In genomic region chr4:95541889-95542607, GRCh38 we compare ENCODE assay signal across 13 cellular contexts. TPM values are rescaled to one million over a fixed set of nuclear protein-coding genes. Genes with fewer than 3 reads are reported as not detected.
A peak's percentile ranks its signal among the peaks of the same experiment; 100 is the strongest.
DNase-seq lines count a peak whose midpoint lies in the region; ATAC-seq and TF ChIP-seq lines count a peak whose summit lies in the region.
"Had no signal": no experiment of that assay in that cellular context is flagged by ENCODE, and none has a peak within 500 bp of the region (broad histone marks: within the 10 kb centered on the region; RNA-seq: fewer than 3 reads in every experiment).

No MANE protein-coding gene starts in this region.

- no peaks in the 10 kb centered on the region for H3K27me3 ChIP-seq in adrenal gland
- H3K27me3 ChIP-seq in thyroid gland: no peaks in the 10 kb centered on the region
- H3K27me3 ChIP-seq: tibial nerve had no signal

- H3K4me3 Mint-ChIP-seq in activated CD8-positive, alpha-beta T cell treated with anti-CD3 and anti-CD28 coated beads, Interleukin-2, amount 10 ng/mL, durations not matched to agents 7 days and 5 days: no peak overlapping the region
- H3K4me3 Mint-ChIP-seq: dendritic cell treated with granulocyte-macrophage colony-stimulating factor and Interleukin-4, amounts not matched to agents 40 ng/mL and 50 ng/mL, for 4 days had no signal

- intact Hi-C loops in adrenal gland (cut with DNase I): loop anchor here in 1 of 2 donors (10.0 kb wide), 1 partner anchor 357 kb away; no protein-coding TSS in a partner anchor
- intact Hi-C loops in thyroid gland (cut with DNase I): no loop called here
- intact Hi-C loops in lower leg skin (cut with DNase I; ENCODE audit: low total_unique reads): no loop called here

- peak; percentile 62 for ATAC-seq in GM19035 (IDR thresholded peaks at IDR 0.05; ENCODE audit: unreplicated experiment)
- ATAC-seq in HG02973 (IDR thresholded peaks at IDR 0.05; ENCODE audit: unreplicated experiment): peak; percentile 69
- no peak for ATAC-seq in activated CD8-positive, alpha-beta T cell treated with anti-CD3 and anti-CD28 coated beads, Interleukin-2, amount 10 ng/mL, durations not matched to agents 7 days and 5 days
- ATAC-seq: psoas muscle had no signal

- no peak for TF ChIP-seq POLR2A in adrenal gland (IDR thresholded peaks at IDR 0.05)
- TF ChIP-seq POLR2A in thyroid gland (IDR thresholded peaks at IDR 0.05): no peak
- TF ChIP-seq POLR2A in lower leg skin (IDR thresholded peaks at IDR 0.05): no peak

- H3K9me3 ChIP-seq in adrenal gland (replicated peaks in 1 of 3) (no peaks in the 10 kb centered on the region), thyroid gland (no peaks in the 10 kb centered on the region)
- H3K9me3 ChIP-seq: psoas muscle, tibial nerve had no signal

- POLR2A ChIA-PET in activated CD8-positive, alpha-beta T cell treated with anti-CD3 and anti-CD28 coated beads, Interleukin-2, amount 10 ng/mL, durations not matched to agents 7 days and 5 days (lab: Charles Lee): no interaction called here

- H3K36me3 Mint-ChIP-seq in activated CD8-positive, alpha-beta T cell treated with anti-CD3 and anti-CD28 coated beads, Interleukin-2, amount 10 ng/mL, durations not matched to agents 7 days and 5 days (ENCODE audit: low read depth): no peaks in the 10 kb centered on the region

- H3K27ac ChIP-seq in adrenal gland (peak overlapping the region in 3 of 5 donors; percentile 34 to 63 (median 53)), thyroid gland (peak overlapping the region; percentile 89 to 99 (median 96))
- H3K27ac ChIP-seq: psoas muscle had no signal

- H3K4me3 ChIP-seq in adrenal gland (peak overlapping the region in 1 of 4 donors; percentile 22), thyroid gland (replicated peaks in 1 of 3) (peak overlapping the region in 1 of 3 donors; percentile 1), lower leg skin (ENCODE audit: low read depth, poor library complexity, severe bottlenecking) (no peak overlapping the region)
- H3K4me3 ChIP-seq: psoas muscle, tibial nerve had no signal

- H3K9me3 Mint-ChIP-seq in activated CD8-positive, alpha-beta T cell treated with anti-CD3 and anti-CD28 coated beads, Interleukin-2, amount 10 ng/mL, durations not matched to agents 7 days and 5 days (ENCODE audit: insufficient read depth): no peaks in the 10 kb centered on the region
- H3K9me3 Mint-ChIP-seq: dendritic cell treated with granulocyte-macrophage colony-stimulating factor and Interleukin-4, amounts not matched to agents 40 ng/mL and 50 ng/mL, for 4 days had no signal

- H3K36me3 ChIP-seq in adrenal gland (replicated peaks in 1 of 2) (no peaks in the 10 kb centered on the region), thyroid gland (no peaks in the 10 kb centered on the region)
- H3K36me3 ChIP-seq: tibial nerve had no signal

- WGBS in adrenal gland, 4 donors: 48 to 59% (median 53%) methylated on average over 4 of the region's 4 CpGs
- 33 to 40% methylated on average over 4 of the region's 4 CpGs for WGBS in thyroid gland, 2 donors
- WGBS in lower leg skin, 2 donors: 55 to 61% methylated on average over 4 of the region's 4 CpGs

- H3K27me3 Mint-ChIP-seq in activated CD8-positive, alpha-beta T cell treated with anti-CD3 and anti-CD28 coated beads, Interleukin-2, amount 10 ng/mL, durations not matched to agents 7 days and 5 days (ENCODE audit: low read depth): peaks cover 14% of the 10 kb centered on the region

- CTCF ChIA-PET in activated CD8-positive, alpha-beta T cell treated with anti-CD3 and anti-CD28 coated beads, Interleukin-2, amount 10 ng/mL, durations not matched to agents 7 days and 5 days (lab: Charles Lee): no interaction called here

- no peak overlapping the region for H3K27ac Mint-ChIP-seq in activated CD8-positive, alpha-beta T cell treated with anti-CD3 and anti-CD28 coated beads, Interleukin-2, amount 10 ng/mL, durations not matched to agents 7 days and 5 days
- H3K27ac Mint-ChIP-seq: dendritic cell treated with granulocyte-macrophage colony-stimulating factor and Interleukin-4, amounts not matched to agents 40 ng/mL and 50 ng/mL, for 4 days had no signal

- DNase-seq in adrenal gland (no peak), thyroid gland (no peak), HCEC 1CT (no peak), lower leg skin (ENCODE audit: low spot score in 2 of 2) (no peak)
- DNase-seq in activated CD8-positive, alpha-beta T cell treated with anti-CD3 and anti-CD28 coated beads, Interleukin-2, amount 10 ng/mL, durations not matched to agents 7 days and 5 days: no peak
- DNase-seq: activated naive CD4-positive, alpha-beta T cell treated with anti-CD3 and anti-CD28 coated beads, Interleukin-2, amount 50 U/mL, for 16 hours; NCI-H1417; NCI-H748 treated with DMSO at 0.1 percent for 48 hours; psoas muscle had no signal

- peaks cover 16 to 35% of the 10 kb centered on the region in 2 donors for H3K4me1 ChIP-seq in adrenal gland (replicated peaks in 1 of 2)
- peaks cover 33 to 37% of the 10 kb centered on the region in 2 donors for H3K4me1 ChIP-seq in thyroid gland
- H3K4me1 ChIP-seq: psoas muscle had no signal

- H3K4me1 Mint-ChIP-seq in activated CD8-positive, alpha-beta T cell treated with anti-CD3 and anti-CD28 coated beads, Interleukin-2, amount 10 ng/mL, durations not matched to agents 7 days and 5 days (ENCODE audit: low read depth): no peaks in the 10 kb centered on the region

- no peak for TF ChIP-seq CTCF in adrenal gland (IDR thresholded peaks at IDR 0.05)
- no peak for TF ChIP-seq CTCF in thyroid gland (IDR thresholded peaks at IDR 0.05)
- TF ChIP-seq CTCF in lower leg skin (IDR thresholded peaks at IDR 0.05): no peak

RNA-seq across cellular contexts. Expression of gene UNC5C, which starts 6.7 kb away (rescaled TPM):
- total RNA-seq in adrenal gland: 10 to 100 TPM; 16.1 to 33.5 (median 30.3) TPM
- polyA plus RNA-seq in adrenal gland: 1 to 10 TPM; 4.7 to 9.6 (median 5.0) TPM
- 10 to 100 TPM; 27.1 to 72.0 (median 59.0) TPM for total RNA-seq in thyroid gland
- not detected for total RNA-seq in activated CD8-positive, alpha-beta T cell treated with anti-CD3 and anti-CD28 coated beads, Interleukin-2, amount 10 ng/mL, durations not matched to agents 7 days and 5 days
- 1 to 10 TPM in 2 of 4 donors, under 1 TPM in 2; 0.34 to 1.8 (median 1.2) TPM for total RNA-seq in lower leg skin

Comparison
In these comparisons a context has a peak if more than half of its experiments do, and no peak if none do; other contexts are left out.
1. RNA of gene UNC5C, which starts 6.7 kb away (total RNA-seq): 27.1 to 72.0 TPM in thyroid gland and 16.1 to 33.5 TPM in adrenal gland; 0.34 to 1.8 TPM in lower leg skin and not detected in activated CD8-positive, alpha-beta T cell treated with anti-CD3 and anti-CD28 coated beads, Interleukin-2, amount 10 ng/mL, durations not matched to agents 7 days and 5 days; every median in the first group is over 4 times any median in the second.